In the genomic region with DNA sequence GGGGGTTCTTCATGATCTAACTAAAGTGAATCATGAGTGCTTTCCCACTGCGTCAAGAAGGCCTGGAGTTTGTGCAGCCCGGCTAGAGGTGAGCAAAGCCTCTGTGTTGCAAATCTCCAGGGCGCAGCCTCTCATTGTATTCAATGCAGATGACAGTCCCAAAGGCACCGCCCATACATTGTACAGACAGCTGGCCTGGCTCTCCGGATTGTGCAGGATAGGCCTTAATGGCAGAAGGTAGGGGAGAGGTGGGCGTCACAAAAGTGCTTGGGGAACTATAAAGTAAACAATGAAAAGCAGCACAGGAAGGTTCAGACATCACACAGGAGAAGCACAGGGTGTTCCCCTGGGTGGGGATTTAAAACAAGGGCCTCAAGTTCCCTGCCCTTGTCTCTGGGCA, we compare ENCODE assay signal across 1 cellular context.
TF ChIP-seq lines count a peak whose summit lies in the region.

No MANE protein-coding gene starts in this region.

TF ChIP-seq in IMR-90, 13 proteins besides CTCF, POLR2A, EP300 and RAD21 (continued from another document):
- TF ChIP-seq, protein P1, sequence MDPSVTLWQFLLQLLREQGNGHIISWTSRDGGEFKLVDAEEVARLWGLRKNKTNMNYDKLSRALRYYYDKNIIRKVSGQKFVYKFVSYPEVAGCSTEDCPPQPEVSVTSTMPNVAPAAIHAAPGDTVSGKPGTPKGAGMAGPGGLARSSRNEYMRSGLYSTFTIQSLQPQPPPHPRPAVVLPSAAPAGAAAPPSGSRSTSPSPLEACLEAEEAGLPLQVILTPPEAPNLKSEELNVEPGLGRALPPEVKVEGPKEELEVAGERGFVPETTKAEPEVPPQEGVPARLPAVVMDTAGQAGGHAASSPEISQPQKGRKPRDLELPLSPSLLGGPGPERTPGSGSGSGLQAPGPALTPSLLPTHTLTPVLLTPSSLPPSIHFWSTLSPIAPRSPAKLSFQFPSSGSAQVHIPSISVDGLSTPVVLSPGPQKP (IDR thresholded peaks at IDR 0.05; ENCODE audit: borderline replicate concordance, low read depth, low read length): no peak
- TF ChIP-seq MAZ (IDR thresholded peaks at IDR 0.05; ENCODE audit: borderline replicate concordance, low read depth, low read length) (no peak), RFX5 (IDR thresholded peaks at IDR 0.05; ENCODE audit: low read depth, low read length) (no peak), BHLHE40 (IDR thresholded peaks at IDR 0.05; ENCODE audit: low read depth, low read length) (no peak), MAFK (IDR thresholded peaks at IDR 0.05; ENCODE audit: low read depth, low read length) (no peak), CHD1 (IDR thresholded peaks at IDR 0.05; ENCODE audit: low read depth, low read length) (no peak)
- TF ChIP-seq, protein P2, sequence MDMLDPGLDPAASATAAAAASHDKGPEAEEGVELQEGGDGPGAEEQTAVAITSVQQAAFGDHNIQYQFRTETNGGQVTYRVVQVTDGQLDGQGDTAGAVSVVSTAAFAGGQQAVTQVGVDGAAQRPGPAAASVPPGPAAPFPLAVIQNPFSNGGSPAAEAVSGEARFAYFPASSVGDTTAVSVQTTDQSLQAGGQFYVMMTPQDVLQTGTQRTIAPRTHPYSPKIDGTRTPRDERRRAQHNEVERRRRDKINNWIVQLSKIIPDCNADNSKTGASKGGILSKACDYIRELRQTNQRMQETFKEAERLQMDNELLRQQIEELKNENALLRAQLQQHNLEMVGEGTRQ (IDR thresholded peaks at IDR 0.05; ENCODE audit: low read depth, low read length): no peak
TF ChIP-seq in IMR-90: peak in this region for 0.
